In genomic region chr7:155778349-155778748, GRCh38 we compare ENCODE assay signal across 1 cellular context.
TF ChIP-seq lines count a peak whose summit lies in the region.

No MANE protein-coding gene starts in this region.

TF ChIP-seq in GM12878, 131 proteins besides CTCF, POLR2A, EP300 and RAD21:
- 0 out of 2 replicates have a peak, but pooled peaks have one; percentile 26 for TF ChIP-seq POLR2AphosphoS5 (IDR thresholded peaks at IDR 0.05; ENCODE audit: low read length)
- no peak for TF ChIP-seq RAD51 (IDR thresholded peaks at IDR 0.05)
